28 cellular contexts compared by ENCODE assay signal in the genomic region with DNA sequence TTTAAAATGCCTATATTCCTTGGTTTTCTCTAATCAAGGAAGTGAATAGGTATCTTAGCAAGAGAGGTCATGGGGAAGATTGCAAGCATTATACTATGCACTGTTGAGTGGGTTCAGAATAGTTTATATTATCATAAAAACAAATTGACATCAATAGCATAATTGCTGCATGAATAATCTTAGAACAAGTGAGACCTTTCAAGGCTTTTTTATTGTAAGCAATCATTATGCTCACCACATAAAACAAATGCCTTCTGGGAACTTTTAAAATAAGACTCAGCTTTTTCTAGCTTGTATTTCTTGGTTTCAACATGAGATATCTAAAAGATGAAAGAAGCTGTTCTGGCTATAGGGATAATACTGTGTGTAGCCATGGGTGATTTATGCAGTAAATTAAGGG.
"Had no signal": no experiment of that assay in that cellular context is flagged by ENCODE, and none has a peak within 500 bp of the region (broad histone marks: within the 10 kb centered on the region; RNA-seq: fewer than 3 reads in every experiment).

No MANE protein-coding gene starts in this region.

- H3K9me3 Mint-ChIP-seq: activated T-helper 2 cell treated with anti-CD3 and anti-CD28 coated beads, Interferon-gamma antibody, Interleukin-2, Interleukin-4, amounts not matched to agents 10 μg/mL and 5 μg/mL and 100 μg/mL, durations not matched to agents 14 hours and 24 hours and 36 hours had no signal

- ATAC-seq: activated CD4-positive, alpha-beta T cell treated with anti-CD3 and anti-CD28 coated beads for 36 hours; activated CD8-positive, alpha-beta memory T cell treated with anti-CD3 and anti-CD28 coated beads, Interleukin-2, amount 10 ng/mL, durations not matched to agents 7 days and 5 days; activated CD8-positive, alpha-beta T cell treated with anti-CD3 and anti-CD28 coated beads, Interleukin-2, amount 10 ng/mL, durations not matched to agents 7 days and 5 days; effector memory CD8-positive, alpha-beta T cell; heart right ventricle; right lobe of liver; stimulated activated naive CD8-positive, alpha-beta T cell treated with anti-CD3 and anti-CD28 coated beads, Interleukin-15, Interleukin-2, amounts not matched to agents 100 U/mL and 50 U/mL, for 24 hours had no signal

- H3K9me3 ChIP-seq: heart right ventricle, left ventricle myocardium inferior, neutrophil, ovary, right lobe of liver, testis, transverse colon had no signal

- H3K36me3 ChIP-seq: heart right ventricle, left ventricle myocardium inferior, neutrophil, ovary, right lobe of liver, transverse colon had no signal

- H3K27me3 ChIP-seq: neutrophil, ovary, right lobe of liver, testis, transverse colon had no signal

- DNase-seq: activated CD4-positive, alpha-beta T cell treated with anti-CD3 and anti-CD28 coated beads for 36 hours; activated CD4-positive, CD25-positive, alpha-beta regulatory T cell; activated CD8-positive, alpha-beta memory T cell treated with anti-CD3 and anti-CD28 coated beads, Interleukin-2, amount 10 ng/mL, durations not matched to agents 7 days and 5 days; activated CD8-positive, alpha-beta T cell treated with anti-CD3 and anti-CD28 coated beads, Interleukin-2, amount 10 ng/mL, durations not matched to agents 7 days and 5 days; activated T-cell treated with anti-CD3 and anti-CD28 coated beads, Interleukin-2, amount 50 U/mL, for 48 hours; aorta; cortex of kidney; effector memory CD8-positive, alpha-beta T cell; erythroblast; foreskin fibroblast; heart right ventricle; islet precursor cell; left ventricle myocardium inferior; mesendoderm; ovary; right lobe of liver; stimulated activated CD4-positive, alpha-beta T cell treated with anti-CD3 and anti-CD28 coated beads, Interleukin-12 subunit alpha, Interleukin-12 subunit beta, amount 100 ng/mL, for 4 hours; stimulated activated CD4-positive, alpha-beta T cell treated with anti-CD3 and anti-CD28 coated beads, Interleukin-4, amount 100 ng/mL, for 1 hour; stimulated activated naive CD8-positive, alpha-beta T cell treated with anti-CD3 and anti-CD28 coated beads, Interleukin-15, Interleukin-2, amounts not matched to agents 100 U/mL and 50 U/mL, for 24 hours; testis; transverse colon had no signal

- H3K4me1 Mint-ChIP-seq: activated CD4-positive, alpha-beta T cell treated with anti-CD3 and anti-CD28 coated beads for 36 hours had no signal

- H3K27ac ChIP-seq: heart right ventricle, left ventricle myocardium inferior, neutrophil, ovary, right lobe of liver, testis, transverse colon had no signal

- H3K27ac Mint-ChIP-seq: activated CD4-positive, alpha-beta T cell treated with anti-CD3 and anti-CD28 coated beads for 36 hours; activated CD8-positive, alpha-beta memory T cell treated with anti-CD3 and anti-CD28 coated beads, Interleukin-2, amount 10 ng/mL, durations not matched to agents 7 days and 5 days; activated CD8-positive, alpha-beta T cell treated with anti-CD3 and anti-CD28 coated beads, Interleukin-2, amount 10 ng/mL, durations not matched to agents 7 days and 5 days; activated naive CD8-positive, alpha-beta T cell; activated T-helper 2 cell treated with anti-CD3 and anti-CD28 coated beads, Interferon-gamma antibody, Interleukin-2, Interleukin-4, amounts not matched to agents 10 μg/mL and 5 μg/mL and 100 μg/mL, durations not matched to agents 14 hours and 24 hours and 36 hours; effector memory CD8-positive, alpha-beta T cell; progenitor cell of endocrine pancreas had no signal

- H3K4me3 Mint-ChIP-seq: activated CD4-positive, alpha-beta T cell treated with anti-CD3 and anti-CD28 coated beads for 36 hours; activated CD8-positive, alpha-beta memory T cell treated with anti-CD3 and anti-CD28 coated beads, Interleukin-2, amount 10 ng/mL, durations not matched to agents 7 days and 5 days; activated CD8-positive, alpha-beta T cell treated with anti-CD3 and anti-CD28 coated beads, Interleukin-2, amount 10 ng/mL, durations not matched to agents 7 days and 5 days; activated naive CD8-positive, alpha-beta T cell; effector memory CD8-positive, alpha-beta T cell; nephron had no signal

- H3K4me3 ChIP-seq: heart right ventricle, left ventricle myocardium inferior, lung, ovary, right lobe of liver, testis, transverse colon had no signal

- H3K36me3 Mint-ChIP-seq: activated CD8-positive, alpha-beta memory T cell treated with anti-CD3 and anti-CD28 coated beads, Interleukin-2, amount 10 ng/mL, durations not matched to agents 7 days and 5 days; activated naive CD8-positive, alpha-beta T cell; brain had no signal

- H3K4me1 ChIP-seq: right lobe of liver, transverse colon had no signal
